1 cellular context compared by ENCODE assay signal in genomic region chr18:5627756-5628511, GRCh38.
TF ChIP-seq lines count a peak whose summit lies in the region.

No MANE protein-coding gene starts in this region.

TF ChIP-seq in HEK293, 187 proteins besides CTCF, POLR2A, EP300 and RAD21 (continued from another document):
- TF ChIP-seq PRDM2 (tag by site-specific recombination; IDR thresholded peaks at IDR 0.05; ENCODE audit: borderline replicate concordance) = no peak
- peak; percentile 31; the same call in 1 of the 2 replicates for TF ChIP-seq SP2 (tag by site-specific recombination; IDR thresholded peaks at IDR 0.05)
- no peak for TF ChIP-seq ZNF146 (tag by site-specific recombination; IDR thresholded peaks at IDR 0.05)
- TF ChIP-seq ZNF350 (tag by site-specific recombination; IDR thresholded peaks at IDR 0.05) = no peak
- TF ChIP-seq SP3 (tag by site-specific recombination; IDR thresholded peaks at IDR 0.05) = peak; percentile 18; the same call in 1 of the 2 replicates
- 0 out of 2 replicates have a peak, but pooled peaks have one; percentile 9 for TF ChIP-seq ZNF335 (tag by site-specific recombination; conservative IDR thresholded peaks at IDR 0.05)
- TF ChIP-seq PRDM10 (tag by site-specific recombination; IDR thresholded peaks at IDR 0.05) = peak; percentile 73
- no peak for TF ChIP-seq ZNF624 (tag by site-specific recombination; IDR thresholded peaks at IDR 0.05)
- TF ChIP-seq ZNF214 (tag by site-specific recombination; IDR thresholded peaks at IDR 0.05; ENCODE audit: borderline replicate concordance) = no peak
- TF ChIP-seq KLF1 (tag by site-specific recombination; IDR thresholded peaks at IDR 0.05) = 0 out of 2 replicates have a peak, but pooled peaks have one; percentile 70
- no peak for TF ChIP-seq ZNF10 (tag by site-specific recombination; IDR thresholded peaks at IDR 0.05)
